Comparison of ENCODE assay signal across 20 cellular contexts in genomic region chr2:230308402-230309000, GRCh38.
"Had no signal": no experiment of that assay in that cellular context is flagged by ENCODE, and none has a peak within 500 bp of the region (broad histone marks: within the 10 kb centered on the region; RNA-seq: fewer than 3 reads in every experiment).

No MANE protein-coding gene starts in this region.

- H3K9me3 ChIP-seq: SK-N-SH had no signal

- H3K27ac ChIP-seq: KMS-11 had no signal

- DNase-seq: IMR-90, Kasumi-1, MM.1S, NCI-H1092 treated with DMSO at 0.1 percent for 48 hours, NCI-H1436, NCI-H187, NCI-H2029, NCI-H2081 treated with DMSO at 0.1 percent for 48 hours, NCI-H2171, NCI-H226, NCI-H446, NCI-H510A, NCI-H524 treated with DMSO at 0.1 percent for 48 hours, NCI-H69, NCI-H774, RPMI8226, SHP77, SK-N-SH had no signal

- ATAC-seq: HepG2 had no signal
